In genomic region chr19:35066691-35067563, GRCh38 we compare ENCODE assay signal across 8 cellular contexts.
A peak's percentile ranks its signal among the peaks of the same experiment; 100 is the strongest.
DNase-seq lines count a peak whose midpoint lies in the region; ATAC-seq and TF ChIP-seq lines count a peak whose summit lies in the region.

No MANE protein-coding gene starts in this region.

- TF ChIP-seq CTCF in GM12865 (IDR thresholded peaks at IDR 0.05; ENCODE audit: insufficient read depth, low read depth, low read length, missing control alignments), result peak; percentile 87

- DNase-seq in GM12865 (ENCODE audit: low read depth) (peak; percentile 90), NCI-H524 (lab: John Stamatoyannopoulos, UW) (peak; percentile 70 to 96), kidney glomerular epithelial cell (lab: John Stamatoyannopoulos, UW) (peak; percentile 66)
- DNase-seq in activated CD4-positive, alpha-beta T cell treated with anti-CD3 and anti-CD28 coated beads for 24 hours (ENCODE audit: low read depth in 2 of 2), result peak; percentile 89 to 95
- peak; percentile 81 for DNase-seq in central memory CD4-positive, alpha-beta T cell
- DNase-seq in stimulated activated CD4-positive, alpha-beta T cell treated with anti-CD3 and anti-CD28 coated beads, Interleukin-2, amount 100 ng/mL, for 48 hours, result peak; percentile 94 to 95

- no peak overlapping the region for H3K4me3 ChIP-seq in GM12865 (ENCODE audit: low read depth, low read length)

- peak; percentile 80 for ATAC-seq in HG02973 (IDR thresholded peaks at IDR 0.05; ENCODE audit: unreplicated experiment)
- ATAC-seq in GM18517 (IDR thresholded peaks at IDR 0.05; ENCODE audit: unreplicated experiment), result no peak
